22 cellular contexts compared by ENCODE assay signal in genomic region chr1:17213433-17214148, GRCh38. TPM values are rescaled to one million over a fixed set of nuclear protein-coding genes. Genes with fewer than 3 reads are reported as not detected.
DNase-seq lines count a peak whose midpoint lies in the region; ATAC-seq and TF ChIP-seq lines count a peak whose summit lies in the region.
"Had no signal": no experiment of that assay in that cellular context is flagged by ENCODE, and none has a peak within 500 bp of the region (broad histone marks: within the 10 kb centered on the region; RNA-seq: fewer than 3 reads in every experiment).

No MANE protein-coding gene starts in this region.

- H3K27me3 ChIP-seq in GM23248 (replicated peaks; ENCODE audit: insufficient read depth), result peaks cover 5% of the 10 kb centered on the region; the same call in 1 of the 2 replicates
- H3K27me3 ChIP-seq in Loucy (ENCODE audit: insufficient read depth, low read length, poor library complexity, severe bottlenecking), result no peaks in the 10 kb centered on the region
- H3K27me3 ChIP-seq in neural progenitor cell, result no peaks in the 10 kb centered on the region
- H3K27me3 ChIP-seq: ovary, right lobe of liver had no signal

- H3K4me1 ChIP-seq in GM23248 (ENCODE audit: insufficient read depth) (peaks cover 14% of the 10 kb centered on the region; the same call in 1 of the 2 replicates), Loucy (ENCODE audit: insufficient read depth, low read length, poor library complexity, severe bottlenecking) (peaks cover 71% of the 10 kb centered on the region), neural progenitor cell (peaks cover 20% of the 10 kb centered on the region)
- H3K4me1 ChIP-seq: right lobe of liver had no signal

- H3K4me3 ChIP-seq in GM23248 (no peak overlapping the region), Loucy (ENCODE audit: low read length, poor library complexity, severe bottlenecking) (peak overlapping the region; percentile 66), neural progenitor cell (no peak overlapping the region)
- H3K4me3 ChIP-seq: left lung, ovary, right lobe of liver, tibial nerve had no signal

- H3F3A ChIP-seq in GM23248 (ENCODE audit: insufficient read depth), result no peaks in the 10 kb centered on the region
- no peaks in the 10 kb centered on the region for H3F3A ChIP-seq in Loucy (ENCODE audit: low read depth)
- H3F3A ChIP-seq in neural progenitor cell (ENCODE audit: low read depth), result peaks cover 8% of the 10 kb centered on the region

- no peak overlapping the region for H3K4me3 Mint-ChIP-seq in neural progenitor cell
- H3K4me3 Mint-ChIP-seq: activated T-helper 1 cell treated with anti-CD3 and anti-CD28 coated beads, Interleukin-12 subunit alpha, Interleukin-12 subunit beta, Interleukin-2, Interleukin-4 antibody, amounts not matched to agents 30 ng/mL and 10 ng/mL and 1 ng/mL, durations not matched to agents 14 hours and 24 hours and 36 hours had no signal

- H3K27ac ChIP-seq in GM23248, result no peak overlapping the region
- peak overlapping the region; percentile 85 for H3K27ac ChIP-seq in epithelial cell of prostate
- no peak overlapping the region for H3K27ac ChIP-seq in neural progenitor cell
- H3K27ac ChIP-seq: left lung, ovary, right lobe of liver, tibial nerve had no signal

- TF ChIP-seq CTCF in Loucy (conservative IDR thresholded peaks at IDR 0.05; ENCODE audit: low read length), result no peak
- no peak for TF ChIP-seq CTCF in neural progenitor cell (IDR thresholded peaks at IDR 0.05)

- 73 to 78% methylated on average over 16 of the region's 16 CpGs for WGBS in GM23248 (ENCODE audit: low coverage in 1 of 2, low lambda C conversion rate in 2 of 2, missing lambda C conversion rate in 2 of 2), 2 experiments

- H2AFZ ChIP-seq in GM23248 (no peak overlapping the region), Loucy (ENCODE audit: low read length) (no peak overlapping the region), neural progenitor cell (replicated peaks) (peak overlapping the region; percentile 63)

- H3K27me3 Mint-ChIP-seq in neural progenitor cell (ENCODE audit: insufficient read depth, low read depth), result peaks cover 15% of the 10 kb centered on the region

- no peak overlapping the region for H3K9ac ChIP-seq in GM23248
- H3K9ac ChIP-seq in Loucy (ENCODE audit: low read depth, low read length, poor library complexity, severe bottlenecking), result peak overlapping the region; percentile 70
- no peak overlapping the region for H3K9ac ChIP-seq in neural progenitor cell

- H3K9me3 ChIP-seq in GM23248 (ENCODE audit: low read depth) (no peaks in the 10 kb centered on the region), Loucy (ENCODE audit: insufficient read depth, low read depth, low read length) (no peaks in the 10 kb centered on the region), neural progenitor cell (ENCODE audit: low read depth) (no peaks in the 10 kb centered on the region)
- H3K9me3 ChIP-seq: esophagus squamous epithelium, left lung, ovary, right lobe of liver, tibial nerve had no signal

- H3K9me2 ChIP-seq in GM23248 (ENCODE audit: insufficient read depth) (no peaks in the 10 kb centered on the region), Loucy (replicated peaks; ENCODE audit: low read depth, low read length) (no peaks in the 10 kb centered on the region)

- H3K36me3 ChIP-seq in GM23248 (ENCODE audit: low read depth) (no peaks in the 10 kb centered on the region), Loucy (ENCODE audit: insufficient read depth, low read length) (no peaks in the 10 kb centered on the region), neural progenitor cell (no peaks in the 10 kb centered on the region)
- H3K36me3 ChIP-seq: esophagus squamous epithelium, left lung, ovary, right lobe of liver, tibial nerve had no signal

- H3K9me3 Mint-ChIP-seq in neural progenitor cell, result no peaks in the 10 kb centered on the region
- H3K9me3 Mint-ChIP-seq: activated T-helper 1 cell treated with anti-CD3 and anti-CD28 coated beads, Interleukin-12 subunit alpha, Interleukin-12 subunit beta, Interleukin-2, Interleukin-4 antibody, amounts not matched to agents 30 ng/mL and 10 ng/mL and 1 ng/mL, durations not matched to agents 14 hours and 24 hours and 36 hours had no signal

- in situ Hi-C loops in GM23248 (cut with MboI), result no loop called here

- H3K27ac Mint-ChIP-seq in neural progenitor cell, result peak overlapping the region; percentile 81
- H3K27ac Mint-ChIP-seq: activated T-helper 1 cell treated with anti-CD3 and anti-CD28 coated beads, Interleukin-12 subunit alpha, Interleukin-12 subunit beta, Interleukin-2, Interleukin-4 antibody, amounts not matched to agents 30 ng/mL and 10 ng/mL and 1 ng/mL, durations not matched to agents 14 hours and 24 hours and 36 hours had no signal

- no peak for ATAC-seq in GM19023 (IDR thresholded peaks at IDR 0.05; ENCODE audit: unreplicated experiment)
- ATAC-seq: left lung had no signal

- H3K36me3 Mint-ChIP-seq in neural progenitor cell, result no peaks in the 10 kb centered on the region

- H3K4me2 ChIP-seq in GM23248 (ENCODE audit: unreplicated experiment), result no peak overlapping the region
- peak overlapping the region; percentile 90 for H3K4me2 ChIP-seq in Loucy (ENCODE audit: low read depth, low read length, poor library complexity, severe bottlenecking)
- H3K4me2 ChIP-seq in neural progenitor cell, result peak overlapping the region; percentile 24

- H3K4me1 Mint-ChIP-seq in neural progenitor cell, result peaks cover 46% of the 10 kb centered on the region

- peak; percentile 28 for DNase-seq in GM23248
- DNase-seq in epithelial cell of prostate (ENCODE audit: low read depth, low spot score), result no peak
- no peak for DNase-seq in neural progenitor cell (ENCODE audit: low spot score)
- no peak for DNase-seq in effector CD4-positive, alpha-beta T cell
- no peak for DNase-seq in activated CD4-positive, alpha-beta T cell treated with anti-CD3 and anti-CD28 coated beads for 1 hour
- DNase-seq: activated CD4-positive, CD25-positive, alpha-beta regulatory T cell treated with anti-CD3 and anti-CD28 coated beads, Interleukin-2, amount 50 U/mL, for 72 hours; caudate nucleus; esophagus squamous epithelium; GOT3; left lung; NCI-H146; NCI-H748 treated with DMSO at 0.1 percent for 48 hours; T1000 had no signal

- H4K20me1 ChIP-seq in GM23248 (ENCODE audit: insufficient read depth) (no peaks in the 10 kb centered on the region), Loucy (ENCODE audit: insufficient read depth, low read length, poor library complexity, severe bottlenecking) (no peaks in the 10 kb centered on the region), neural progenitor cell (ENCODE audit: low read depth) (no peaks in the 10 kb centered on the region)

- H3K79me2 ChIP-seq in GM23248 (ENCODE audit: insufficient read depth) (no peaks in the 10 kb centered on the region), Loucy (ENCODE audit: insufficient read depth, low read length) (no peaks in the 10 kb centered on the region), neural progenitor cell (ENCODE audit: low read depth) (no peaks in the 10 kb centered on the region)

RNA-seq across cellular contexts. Expression of gene PADI1, which starts 8.7 kb away (rescaled TPM):
- under 0.01 TPM in 1 of 2 replicates, not detected in the other for total RNA-seq in GM23248 (2014; rRNA removed; shearing (Covaris generic))
- 0.11 and 0.14 TPM in 2 replicates for polyA plus RNA-seq in GM23248 (2016; fragmentation: Nextera tagmentation; extraction: Ambion mirVana)
- total RNA-seq in neural progenitor cell (ENCODE audit: low replicate concordance), result 0.09 and 0.25 TPM in 2 replicates
- total RNA-seq: activated T-helper 1 cell treated with anti-CD3 and anti-CD28 coated beads, Interleukin-12 subunit alpha, Interleukin-12 subunit beta, Interleukin-2, Interleukin-4 antibody, amounts not matched to agents 30 ng/mL and 10 ng/mL and 1 ng/mL, durations not matched to agents 14 hours and 24 hours and 36 hours; left lung; mucosa of gallbladder; tibial nerve had no signal
- polyA plus RNA-seq: ovary had no signal

RNA-seq across cellular contexts. Expression of gene PADI3, which starts 35.3 kb away (rescaled TPM):
- not detected in 2 replicates for total RNA-seq in GM23248 (2014; rRNA removed; shearing (Covaris generic))
- polyA plus RNA-seq in GM23248 (2016; fragmentation: Nextera tagmentation; extraction: Ambion mirVana), result not detected in 2 replicates
- 1.0 and 2.0 TPM in 2 replicates for total RNA-seq in neural progenitor cell (ENCODE audit: low replicate concordance)
- total RNA-seq: activated T-helper 1 cell treated with anti-CD3 and anti-CD28 coated beads, Interleukin-12 subunit alpha, Interleukin-12 subunit beta, Interleukin-2, Interleukin-4 antibody, amounts not matched to agents 30 ng/mL and 10 ng/mL and 1 ng/mL, durations not matched to agents 14 hours and 24 hours and 36 hours; glomerular endothelial cell; left lung; ovary; right lobe of liver; tibial nerve had no signal
- polyA plus RNA-seq: adipose tissue, ovary had no signal
